ENCODE assay signal across 1 cellular context in the genomic region with DNA sequence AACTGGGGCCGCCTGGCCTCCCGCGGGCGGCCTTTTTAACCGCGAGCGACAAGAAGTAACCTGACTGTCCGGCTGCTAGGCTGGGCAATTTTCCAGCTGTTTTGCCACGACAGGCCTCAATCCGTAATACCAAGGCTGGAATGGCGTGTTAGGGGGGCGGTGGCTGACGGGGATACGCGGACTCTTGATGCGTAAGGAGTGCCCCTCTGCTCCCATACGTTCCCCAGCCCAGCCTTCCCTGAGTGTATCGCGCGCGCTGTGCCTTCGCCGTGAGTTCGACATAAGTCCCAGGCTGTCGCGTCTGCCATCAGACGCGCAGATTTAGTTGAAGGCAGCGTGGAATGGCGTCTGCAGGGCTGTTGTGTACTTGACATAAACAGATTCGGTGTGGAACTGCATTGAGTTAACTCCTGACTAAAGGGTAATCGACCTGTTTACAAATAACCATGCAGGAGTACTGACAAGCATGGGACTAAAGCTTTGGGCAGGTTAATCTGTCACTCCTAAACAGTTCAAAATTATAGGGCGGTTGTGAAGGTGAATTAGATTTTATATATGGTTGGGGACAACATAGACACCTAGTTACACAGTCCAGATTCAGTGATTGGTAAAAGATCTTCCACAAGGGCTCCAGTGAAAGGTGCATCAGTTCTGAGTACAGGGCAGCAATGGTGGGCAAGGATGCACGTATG.
A peak's percentile ranks its signal among the peaks of the same experiment; 100 is the strongest.
TF ChIP-seq lines count a peak whose summit lies in the region.

No MANE protein-coding gene starts in this region.

TF ChIP-seq in HepG2, 621 proteins besides CTCF, POLR2A, EP300 and RAD21 (continued from another document and continues in another):
- TF ChIP-seq, protein P1, sequence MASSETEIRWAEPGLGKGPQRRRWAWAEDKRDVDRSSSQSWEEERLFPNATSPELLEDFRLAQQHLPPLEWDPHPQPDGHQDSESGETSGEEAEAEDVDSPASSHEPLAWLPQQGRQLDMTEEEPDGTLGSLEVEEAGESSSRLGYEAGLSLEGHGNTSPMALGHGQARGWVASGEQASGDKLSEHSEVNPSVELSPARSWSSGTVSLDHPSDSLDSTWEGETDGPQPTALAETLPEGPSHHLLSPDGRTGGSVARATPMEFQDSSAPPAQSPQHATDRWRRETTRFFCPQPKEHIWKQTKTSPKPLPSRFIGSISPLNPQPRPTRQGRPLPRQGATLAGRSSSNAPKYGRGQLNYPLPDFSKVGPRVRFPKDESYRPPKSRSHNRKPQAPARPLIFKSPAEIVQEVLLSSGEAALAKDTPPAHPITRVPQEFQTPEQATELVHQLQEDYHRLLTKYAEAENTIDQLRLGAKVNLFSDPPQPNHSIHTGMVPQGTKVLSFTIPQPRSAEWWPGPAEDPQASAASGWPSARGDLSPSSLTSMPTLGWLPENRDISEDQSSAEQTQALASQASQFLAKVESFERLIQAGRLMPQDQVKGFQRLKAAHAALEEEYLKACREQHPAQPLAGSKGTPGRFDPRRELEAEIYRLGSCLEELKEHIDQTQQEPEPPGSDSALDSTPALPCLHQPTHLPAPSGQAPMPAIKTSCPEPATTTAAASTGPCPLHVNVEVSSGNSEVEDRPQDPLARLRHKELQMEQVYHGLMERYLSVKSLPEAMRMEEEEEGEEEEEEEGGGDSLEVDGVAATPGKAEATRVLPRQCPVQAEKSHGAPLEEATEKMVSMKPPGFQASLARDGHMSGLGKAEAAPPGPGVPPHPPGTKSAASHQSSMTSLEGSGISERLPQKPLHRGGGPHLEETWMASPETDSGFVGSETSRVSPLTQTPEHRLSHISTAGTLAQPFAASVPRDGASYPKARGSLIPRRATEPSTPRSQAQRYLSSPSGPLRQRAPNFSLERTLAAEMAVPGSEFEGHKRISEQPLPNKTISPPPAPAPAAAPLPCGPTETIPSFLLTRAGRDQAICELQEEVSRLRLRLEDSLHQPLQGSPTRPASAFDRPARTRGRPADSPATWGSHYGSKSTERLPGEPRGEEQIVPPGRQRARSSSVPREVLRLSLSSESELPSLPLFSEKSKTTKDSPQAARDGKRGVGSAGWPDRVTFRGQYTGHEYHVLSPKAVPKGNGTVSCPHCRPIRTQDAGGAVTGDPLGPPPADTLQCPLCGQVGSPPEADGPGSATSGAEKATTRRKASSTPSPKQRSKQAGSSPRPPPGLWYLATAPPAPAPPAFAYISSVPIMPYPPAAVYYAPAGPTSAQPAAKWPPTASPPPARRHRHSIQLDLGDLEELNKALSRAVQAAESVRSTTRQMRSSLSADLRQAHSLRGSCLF (CRISPR knock-in tag; IDR thresholded peaks at IDR 0.05; ENCODE audit: borderline replicate concordance), result no peak
- TF ChIP-seq KAT7 (CRISPR knock-in tag; IDR thresholded peaks at IDR 0.05; ENCODE audit: borderline replicate concordance), result no peak; the same call in 1 of the 2 replicates
- TF ChIP-seq ARID2 (CRISPR knock-in tag; IDR thresholded peaks at IDR 0.05; ENCODE audit: borderline replicate concordance), result no peak; the same call in 1 of the 2 replicates
- no peak for TF ChIP-seq EEA1 (CRISPR knock-in tag; IDR thresholded peaks at IDR 0.05; ENCODE audit: borderline replicate concordance)
- TF ChIP-seq, protein P2, sequence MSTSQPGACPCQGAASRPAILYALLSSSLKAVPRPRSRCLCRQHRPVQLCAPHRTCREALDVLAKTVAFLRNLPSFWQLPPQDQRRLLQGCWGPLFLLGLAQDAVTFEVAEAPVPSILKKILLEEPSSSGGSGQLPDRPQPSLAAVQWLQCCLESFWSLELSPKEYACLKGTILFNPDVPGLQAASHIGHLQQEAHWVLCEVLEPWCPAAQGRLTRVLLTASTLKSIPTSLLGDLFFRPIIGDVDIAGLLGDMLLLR (CRISPR knock-in tag; IDR thresholded peaks at IDR 0.05), result 0 out of 2 replicates have a peak, but pooled peaks have one; percentile 6
- no peak for TF ChIP-seq HMGA1 (CRISPR knock-in tag; conservative IDR thresholded peaks at IDR 0.05)
- TF ChIP-seq ZBTB40 (IDR thresholded peaks at IDR 0.05), result no peak
- TF ChIP-seq ZBTB40 (CRISPR knock-in tag; IDR thresholded peaks at IDR 0.05), result no peak; the same call in 1 of the 2 replicates
- TF ChIP-seq, protein P3, sequence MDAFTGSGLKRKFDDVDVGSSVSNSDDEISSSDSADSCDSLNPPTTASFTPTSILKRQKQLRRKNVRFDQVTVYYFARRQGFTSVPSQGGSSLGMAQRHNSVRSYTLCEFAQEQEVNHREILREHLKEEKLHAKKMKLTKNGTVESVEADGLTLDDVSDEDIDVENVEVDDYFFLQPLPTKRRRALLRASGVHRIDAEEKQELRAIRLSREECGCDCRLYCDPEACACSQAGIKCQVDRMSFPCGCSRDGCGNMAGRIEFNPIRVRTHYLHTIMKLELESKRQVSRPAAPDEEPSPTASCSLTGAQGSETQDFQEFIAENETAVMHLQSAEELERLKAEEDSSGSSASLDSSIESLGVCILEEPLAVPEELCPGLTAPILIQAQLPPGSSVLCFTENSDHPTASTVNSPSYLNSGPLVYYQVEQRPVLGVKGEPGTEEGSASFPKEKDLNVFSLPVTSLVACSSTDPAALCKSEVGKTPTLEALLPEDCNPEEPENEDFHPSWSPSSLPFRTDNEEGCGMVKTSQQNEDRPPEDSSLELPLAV (CRISPR knock-in tag; conservative IDR thresholded peaks at IDR 0.05; ENCODE audit: low read depth), result peak; percentile 79; the same call in 1 of the 2 replicates
- peak; percentile 48; the same call in 1 of the 2 replicates for TF ChIP-seq ZNF562 (CRISPR knock-in tag; IDR thresholded peaks at IDR 0.05; ENCODE audit: borderline replicate concordance)
- no peak for TF ChIP-seq RORA (CRISPR knock-in tag; IDR thresholded peaks at IDR 0.05)
- TF ChIP-seq KDM1A (CRISPR knock-in tag; IDR thresholded peaks at IDR 0.05), result no peak
- no peak for TF ChIP-seq ATM (IDR thresholded peaks at IDR 0.05; ENCODE audit: borderline replicate concordance)
- 0 out of 2 replicates have a peak, but pooled peaks have one; percentile 35 for TF ChIP-seq ATF1 (CRISPR knock-in tag; IDR thresholded peaks at IDR 0.05)
- no peak for TF ChIP-seq KDM5A (IDR thresholded peaks at IDR 0.05; ENCODE audit: borderline replicate concordance, low read length)
- TF ChIP-seq ZNF547 (CRISPR knock-in tag; IDR thresholded peaks at IDR 0.05), result no peak; the same call in none of the 2 replicates
- TF ChIP-seq, protein P4, sequence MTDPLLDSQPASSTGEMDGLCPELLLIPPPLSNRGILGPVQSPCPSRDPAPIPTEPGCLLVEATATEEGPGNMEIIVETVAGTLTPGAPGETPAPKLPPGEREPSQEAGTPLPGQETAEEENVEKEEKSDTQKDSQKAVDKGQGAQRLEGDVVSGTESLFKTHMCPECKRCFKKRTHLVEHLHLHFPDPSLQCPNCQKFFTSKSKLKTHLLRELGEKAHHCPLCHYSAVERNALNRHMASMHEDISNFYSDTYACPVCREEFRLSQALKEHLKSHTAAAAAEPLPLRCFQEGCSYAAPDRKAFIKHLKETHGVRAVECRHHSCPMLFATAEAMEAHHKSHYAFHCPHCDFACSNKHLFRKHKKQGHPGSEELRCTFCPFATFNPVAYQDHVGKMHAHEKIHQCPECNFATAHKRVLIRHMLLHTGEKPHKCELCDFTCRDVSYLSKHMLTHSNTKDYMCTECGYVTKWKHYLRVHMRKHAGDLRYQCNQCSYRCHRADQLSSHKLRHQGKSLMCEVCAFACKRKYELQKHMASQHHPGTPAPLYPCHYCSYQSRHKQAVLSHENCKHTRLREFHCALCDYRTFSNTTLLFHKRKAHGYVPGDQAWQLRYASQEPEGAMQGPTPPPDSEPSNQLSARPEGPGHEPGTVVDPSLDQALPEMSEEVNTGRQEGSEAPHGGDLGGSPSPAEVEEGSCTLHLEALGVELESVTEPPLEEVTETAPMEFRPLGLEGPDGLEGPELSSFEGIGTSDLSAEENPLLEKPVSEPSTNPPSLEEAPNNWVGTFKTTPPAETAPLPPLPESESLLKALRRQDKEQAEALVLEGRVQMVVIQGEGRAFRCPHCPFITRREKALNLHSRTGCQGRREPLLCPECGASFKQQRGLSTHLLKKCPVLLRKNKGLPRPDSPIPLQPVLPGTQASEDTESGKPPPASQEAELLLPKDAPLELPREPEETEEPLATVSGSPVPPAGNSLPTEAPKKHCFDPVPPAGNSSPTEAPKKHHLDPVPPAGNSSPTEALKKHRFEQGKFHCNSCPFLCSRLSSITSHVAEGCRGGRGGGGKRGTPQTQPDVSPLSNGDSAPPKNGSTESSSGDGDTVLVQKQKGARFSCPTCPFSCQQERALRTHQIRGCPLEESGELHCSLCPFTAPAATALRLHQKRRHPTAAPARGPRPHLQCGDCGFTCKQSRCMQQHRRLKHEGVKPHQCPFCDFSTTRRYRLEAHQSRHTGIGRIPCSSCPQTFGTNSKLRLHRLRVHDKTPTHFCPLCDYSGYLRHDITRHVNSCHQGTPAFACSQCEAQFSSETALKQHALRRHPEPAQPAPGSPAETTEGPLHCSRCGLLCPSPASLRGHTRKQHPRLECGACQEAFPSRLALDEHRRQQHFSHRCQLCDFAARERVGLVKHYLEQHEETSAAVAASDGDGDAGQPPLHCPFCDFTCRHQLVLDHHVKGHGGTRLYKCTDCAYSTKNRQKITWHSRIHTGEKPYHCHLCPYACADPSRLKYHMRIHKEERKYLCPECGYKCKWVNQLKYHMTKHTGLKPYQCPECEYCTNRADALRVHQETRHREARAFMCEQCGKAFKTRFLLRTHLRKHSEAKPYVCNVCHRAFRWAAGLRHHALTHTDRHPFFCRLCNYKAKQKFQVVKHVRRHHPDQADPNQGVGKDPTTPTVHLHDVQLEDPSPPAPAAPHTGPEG (CRISPR knock-in tag; IDR thresholded peaks at IDR 0.05), result no peak
- peak; percentile 6; the same call in 1 of the 2 replicates for TF ChIP-seq ZSCAN9 (CRISPR knock-in tag; IDR thresholded peaks at IDR 0.05; ENCODE audit: borderline replicate concordance)
- no peak for TF ChIP-seq KDM4B (CRISPR knock-in tag; IDR thresholded peaks at IDR 0.05)
- TF ChIP-seq JUNB (CRISPR knock-in tag; IDR thresholded peaks at IDR 0.05; ENCODE audit: borderline replicate concordance), result peak; percentile 50; the same call in 1 of the 2 replicates
- no peak for TF ChIP-seq CAMTA2 (CRISPR knock-in tag; IDR thresholded peaks at IDR 0.05; ENCODE audit: borderline replicate concordance)
- TF ChIP-seq NFE2 (CRISPR knock-in tag; IDR thresholded peaks at IDR 0.05), result no peak
- no peak for TF ChIP-seq GPN1 (CRISPR knock-in tag; IDR thresholded peaks at IDR 0.05; ENCODE audit: borderline replicate concordance)
- no peak for TF ChIP-seq TCF7L2 (IDR thresholded peaks at IDR 0.05; ENCODE audit: low read depth, low read length)
- TF ChIP-seq, protein P5, sequence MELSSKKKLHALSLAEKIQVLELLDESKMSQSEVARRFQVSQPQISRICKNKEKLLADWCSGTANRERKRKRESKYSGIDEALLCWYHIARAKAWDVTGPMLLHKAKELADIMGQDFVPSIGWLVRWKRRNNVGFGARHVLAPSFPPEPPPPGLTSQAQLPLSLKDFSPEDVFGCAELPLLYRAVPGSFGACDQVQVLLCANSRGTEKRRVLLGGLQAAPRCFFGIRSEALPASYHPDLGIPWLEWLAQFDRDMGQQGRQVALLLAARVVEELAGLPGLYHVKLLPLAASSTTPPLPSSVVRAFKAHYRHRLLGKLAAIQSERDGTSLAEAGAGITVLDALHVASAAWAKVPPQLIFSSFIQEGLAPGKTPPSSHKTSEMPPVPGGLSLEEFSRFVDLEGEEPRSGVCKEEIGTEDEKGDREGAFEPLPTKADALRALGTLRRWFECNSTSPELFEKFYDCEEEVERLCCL (CRISPR knock-in tag; IDR thresholded peaks at IDR 0.05; ENCODE audit: borderline replicate concordance), result no peak; the same call in 1 of the 2 replicates
- TF ChIP-seq ZFX (CRISPR knock-in tag; IDR thresholded peaks at IDR 0.05; ENCODE audit: low read depth), result peak; percentile 0; the same call in 1 of the 2 replicates
- no peak for TF ChIP-seq IRX3 (CRISPR knock-in tag; IDR thresholded peaks at IDR 0.05; ENCODE audit: borderline replicate concordance, low read depth)
